11 cellular contexts compared by ENCODE assay signal in the genomic region with DNA sequence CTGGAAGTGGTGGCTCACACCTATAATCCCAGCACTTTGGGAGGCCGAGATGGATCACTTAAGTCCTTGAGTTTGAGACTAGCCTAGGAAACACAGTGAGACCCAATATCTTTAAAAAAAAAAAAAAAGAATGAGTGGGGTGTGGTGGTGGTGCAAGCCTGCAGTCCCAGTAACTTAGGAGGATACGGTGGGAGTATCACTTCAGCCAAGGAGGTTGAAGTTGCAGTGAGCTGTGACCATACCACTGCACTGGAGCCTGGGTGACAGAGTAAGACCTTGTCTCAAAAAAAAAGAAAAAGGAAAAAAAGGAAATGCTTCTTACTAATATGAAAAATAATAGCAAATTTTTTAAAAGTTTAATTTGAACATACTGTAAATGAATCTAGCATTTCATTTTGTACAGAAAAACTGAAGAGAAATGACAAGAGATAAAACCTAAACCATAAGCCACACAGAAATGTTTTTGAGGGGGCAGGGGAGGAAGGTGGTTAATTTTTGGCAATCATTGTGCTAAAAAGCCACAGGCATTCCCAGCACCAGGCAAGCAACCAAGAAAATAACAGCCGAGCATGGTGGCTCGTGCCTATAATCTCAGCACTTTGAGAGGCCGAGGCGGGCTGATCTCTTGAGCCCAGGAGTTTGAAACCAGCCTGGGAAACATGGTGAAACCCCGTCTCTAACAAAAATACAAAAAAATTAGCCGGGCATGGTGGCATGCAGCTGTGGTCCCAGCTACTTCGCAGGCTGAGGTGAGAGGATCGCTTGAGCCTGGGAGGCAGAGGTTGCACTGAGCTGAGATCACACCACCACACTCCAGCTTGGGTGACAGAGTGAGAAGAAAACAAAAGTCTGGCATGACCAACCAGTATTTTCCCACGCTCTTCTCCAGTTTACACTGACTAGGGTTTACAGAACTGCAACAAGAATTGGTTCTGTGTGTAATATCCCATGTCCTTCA.
DNase-seq lines count a peak whose midpoint lies in the region; ATAC-seq and TF ChIP-seq lines count a peak whose summit lies in the region.
"Had no signal": no experiment of that assay in that cellular context is flagged by ENCODE, and none has a peak within 500 bp of the region (broad histone marks: within the 10 kb centered on the region; RNA-seq: fewer than 3 reads in every experiment).

No MANE protein-coding gene starts in this region.

- ATAC-seq in GM21447 (IDR thresholded peaks at IDR 0.05; ENCODE audit: unreplicated experiment): peak; percentile 49
- ATAC-seq: gastroesophageal sphincter had no signal

- H4K20me1 ChIP-seq in BLaER1 treated with 17β-estradiol and CSF1 and Interleukin-3, amounts not matched to agents 10 nM and 100 nM: no peaks in the 10 kb centered on the region

- no peak overlapping the region for H3K9ac ChIP-seq in BLaER1 treated with 17β-estradiol and CSF1 and Interleukin-3, amounts not matched to agents 10 nM and 100 nM

- peaks cover 0 to 12% (median 5%) of the 10 kb centered on the region in 10 experiments; a peak in 8 of 20 replicates for H3K4me1 ChIP-seq in BLaER1 treated with 17β-estradiol and CSF1 and Interleukin-3, amounts not matched to agents 10 nM and 100 nM
- no peaks in the 10 kb centered on the region for H3K4me1 ChIP-seq in ascending aorta
- H3K4me1 ChIP-seq: gastroesophageal sphincter had no signal

- TF ChIP-seq CTCF in ascending aorta (IDR thresholded peaks at IDR 0.05): no peak

- no peak overlapping the region for H3K27ac ChIP-seq in BLaER1 treated with 17β-estradiol and CSF1 and Interleukin-3, amounts not matched to agents 10 nM and 100 nM
- H3K27ac ChIP-seq in ascending aorta: no peak overlapping the region
- H3K27ac ChIP-seq: gastroesophageal sphincter had no signal

- H3K9me3 ChIP-seq in BLaER1 treated with 17β-estradiol and CSF1 and Interleukin-3, amounts not matched to agents 10 nM and 100 nM (replicated peaks in 1 of 11): no peaks in the 10 kb centered on the region
- H3K9me3 ChIP-seq in ascending aorta: no peaks in the 10 kb centered on the region
- H3K9me3 ChIP-seq: BE2C, gastroesophageal sphincter had no signal

- DNase-seq in OCI-M1 (lab: John Stamatoyannopoulos, UW): peak; percentile 19
- DNase-seq in glomerular visceral epithelial cell (ENCODE audit: extremely low spot score): peak; percentile 82
- DNase-seq in SIG-M5 treated with dmso at 0.1 percent for 504 hours (lab: John Stamatoyannopoulos, UW; ENCODE audit: unreplicated experiment): no peak
- DNase-seq in SK-N-DZ (ENCODE audit: low spot score): no peak
- no peak for DNase-seq in HuH-7 (ENCODE audit: low spot score)
- no peak for DNase-seq in ascending aorta (ENCODE audit: low spot score in 2 of 2)
- DNase-seq: BE2C, NCI-H69 had no signal

- H3K27me3 ChIP-seq in BLaER1 treated with 17β-estradiol and CSF1 and Interleukin-3, amounts not matched to agents 10 nM and 100 nM: no peaks in the 10 kb centered on the region
- no peaks in the 10 kb centered on the region for H3K27me3 ChIP-seq in ascending aorta
- H3K27me3 ChIP-seq: BE2C, gastroesophageal sphincter had no signal

- H3K4me3 ChIP-seq in BLaER1 treated with 17β-estradiol and CSF1 and Interleukin-3, amounts not matched to agents 10 nM and 100 nM: no peak overlapping the region
- H3K4me3 ChIP-seq in ascending aorta: no peak overlapping the region
- H3K4me3 ChIP-seq: gastroesophageal sphincter had no signal

- intact Hi-C loops in ascending aorta (cut with DNase I): no loop called here

- no peaks in the 10 kb centered on the region for H3K36me3 ChIP-seq in BLaER1 treated with 17β-estradiol and CSF1 and Interleukin-3, amounts not matched to agents 10 nM and 100 nM
- H3K36me3 ChIP-seq in ascending aorta: no peaks in the 10 kb centered on the region
- H3K36me3 ChIP-seq: BE2C, gastroesophageal sphincter had no signal

- peak overlapping the region in 6 of 11 experiments; percentile 1 to 33 (median 7); a peak in 4 of 22 replicates for H3K4me2 ChIP-seq in BLaER1 treated with 17β-estradiol and CSF1 and Interleukin-3, amounts not matched to agents 10 nM and 100 nM

Comparison
In these comparisons a context has a peak if more than half of its experiments do, and no peak if none do; other contexts are left out.
1. DNase-seq: peak in OCI-M1 (single experiment) and glomerular visceral epithelial cell (single experiment); none in SIG-M5 treated with dmso at 0.1 percent for 504 hours (single experiment), SK-N-DZ (single experiment), HuH-7 (single experiment) and ascending aorta (0 of 2).